Comparison of ENCODE assay signal across 8 cellular contexts in genomic region chr11:107598225-107599139, GRCh38. TPM values are rescaled to one million over a fixed set of nuclear protein-coding genes. Genes with fewer than 3 reads are reported as not detected.
A peak's percentile ranks its signal among the peaks of the same experiment; 100 is the strongest.
DNase-seq lines count a peak whose midpoint lies in the region; ATAC-seq and TF ChIP-seq lines count a peak whose summit lies in the region.

No MANE protein-coding gene starts in this region.

- in situ Hi-C loops in mammary epithelial cell (cut with MboI; ENCODE audit: low sequenced_read_pairs in 2 of 2): no loop called here

- H2AFZ ChIP-seq in mammary epithelial cell (ENCODE audit: low read depth, low read length): no peak overlapping the region

- CTCF ChIA-PET in mammary epithelial cell (lab: Charles Lee; ENCODE audit: low non-redundant PET): no interaction called here

- dilution Hi-C loops in mammary epithelial cell (cut with HindIII; ENCODE audit: low sequenced_read_pairs): no loop called here

- H4K20me1 ChIP-seq in mammary epithelial cell (ENCODE audit: insufficient read depth, low read length): no peaks in the 10 kb centered on the region

- H3K27me3 ChIP-seq in mammary epithelial cell (ENCODE audit: insufficient read depth, low read length): peaks cover 3% of the 10 kb centered on the region
- no peaks in the 10 kb centered on the region for H3K27me3 ChIP-seq in uterus

- TF ChIP-seq CTCF in mammary epithelial cell (conservative IDR thresholded peaks at IDR 0.05 in 1 of 2, IDR thresholded peaks at IDR 0.05 in 1 of 2; ENCODE audit: extremely low read depth in 1 of 2, insufficient read depth in 1 of 2, low read depth in 1 of 2, low read length in 2 of 2): peak; percentile 40 to 57
- no peak for TF ChIP-seq CTCF in uterus (IDR thresholded peaks at IDR 0.05)

- intact Hi-C loops in mammary epithelial cell (cut with micrococcal nuclease) (no loop called here), sciatic nerve (cut with DNase I) (no loop called here), uterus (cut with DNase I; ENCODE audit: low total_unique reads) (no loop called here)

- H3K27ac ChIP-seq in mammary epithelial cell (ENCODE audit: insufficient read depth, low read depth, low read length) (no peak overlapping the region), uterus (no peak overlapping the region)

- H3K79me2 ChIP-seq in mammary epithelial cell (ENCODE audit: insufficient read depth, low read length): no peaks in the 10 kb centered on the region

- H3K4me3 ChIP-seq in mammary epithelial cell (replicated peaks in 1 of 3; ENCODE audit: insufficient read depth in 1 of 3, low read depth in 2 of 3, low read length in 3 of 3): no peak overlapping the region
- no peak overlapping the region for H3K4me3 ChIP-seq in uterus

- no peaks in the 10 kb centered on the region for H3K36me3 ChIP-seq in mammary epithelial cell (ENCODE audit: insufficient read depth, low read length)
- no peaks in the 10 kb centered on the region for H3K36me3 ChIP-seq in uterus

- H3K4me1 ChIP-seq in mammary epithelial cell (ENCODE audit: insufficient read depth, low read length) (no peaks in the 10 kb centered on the region), uterus (no peaks in the 10 kb centered on the region)

- 81% methylated on average over 6 of the region's 6 CpGs for WGBS in mammary epithelial cell (ENCODE audit: low coverage, missing lambda C conversion rate)

- no peak overlapping the region for H3K4me2 ChIP-seq in mammary epithelial cell (ENCODE audit: insufficient read depth, low read depth, low read length)

- DNase-seq in Daoy (ENCODE audit: low read depth) (peak; percentile 60), HT1080 (ENCODE audit: low read depth) (peak; percentile 28), mammary epithelial cell (no peak), sciatic nerve (ENCODE audit: low spot score) (no peak), DMS114 treated with DMSO at 0.1 percent for 48 hours (lab: John Stamatoyannopoulos, UW; ENCODE audit: unreplicated experiment) (no peak), uterus (no peak)
- no peak for DNase-seq in stimulated activated CD4-positive, alpha-beta T cell treated with anti-CD3 and anti-CD28 coated beads, Interleukin-1b, Interleukin-23, amount 100 ng/mL, for 48 hours

- H3K9ac ChIP-seq in mammary epithelial cell (ENCODE audit: insufficient read depth, low read length): no peak overlapping the region

- no peak for TF ChIP-seq POLR2A in uterus (IDR thresholded peaks at IDR 0.05)

- no peaks in the 10 kb centered on the region for H3K9me3 ChIP-seq in mammary epithelial cell (replicated peaks; ENCODE audit: insufficient read depth, low read length)
- H3K9me3 ChIP-seq in uterus: no peaks in the 10 kb centered on the region

- ATAC-seq in GM19452 (IDR thresholded peaks at IDR 0.05; ENCODE audit: unreplicated experiment): peak; percentile 79
- peak; percentile 52 for ATAC-seq in sciatic nerve

- BruUV-seq in mammary epithelial cell (replicated peaks; lab: Mats Ljungman, UMichigan): no TSS peak

RNA-seq across cellular contexts. Expression of gene ELMOD1, which starts 7.5 kb away (rescaled TPM):
- 1.0 and 2.6 TPM in 2 replicates for total RNA-seq in Daoy (2014; rRNA removed; shearing (Covaris generic))
- 2.3 and 3.4 TPM in 2 replicates for total RNA-seq in HT1080 (2014; rRNA removed; shearing (Covaris generic))
- polyA plus RNA-seq in HT1080 (2015; cell fraction: cytosol; rRNA removed): 2.4 and 3.4 TPM in 2 replicates
- polyA plus RNA-seq in HT1080 (2015; cell fraction: nucleus; rRNA removed): 4.1 and 5.1 TPM in 2 replicates
- under 1 TPM; 0.17 to 0.21 TPM for total RNA-seq in mammary epithelial cell
- 0.03 TPM for polyA plus RNA-seq in mammary epithelial cell
- not detected for polyA minus RNA-seq in mammary epithelial cell
- 0.36 TPM for total RNA-seq in sciatic nerve
- total RNA-seq in uterus: 1 to 10 TPM in 1 of 4 donors, not detected in 3; 8.9 TPM

RNA-seq across cellular contexts. Expression of gene ALKBH8, which starts 32.9 kb away (rescaled TPM):
- total RNA-seq in Daoy (2014; rRNA removed; shearing (Covaris generic)): 13.6 and 17.7 TPM in 2 replicates
- total RNA-seq in HT1080 (2014; rRNA removed; shearing (Covaris generic)): 14.2 and 16.0 TPM in 2 replicates
- polyA plus RNA-seq in HT1080 (2015; cell fraction: cytosol; rRNA removed): 13.1 and 15.4 TPM in 2 replicates
- 14.8 and 15.3 TPM in 2 replicates for polyA plus RNA-seq in HT1080 (2015; cell fraction: nucleus; rRNA removed)
- total RNA-seq in mammary epithelial cell (1 to 10 TPM; 6.3 to 8.8 TPM), sciatic nerve (11.6 TPM), uterus (10 to 100 TPM in 1 of 4 donors, 1 to 10 TPM in 3; 5.1 to 26.1 (median 7.4) TPM)
- 3.9 TPM for polyA plus RNA-seq in mammary epithelial cell
- 5.8 TPM for polyA minus RNA-seq in mammary epithelial cell

Comparison
In these comparisons a context has a peak if more than half of its experiments do, and no peak if none do; other contexts are left out.
1. DNase-seq: peak in Daoy (single experiment) and HT1080 (single experiment); none in mammary epithelial cell (single experiment), sciatic nerve (single experiment), stimulated activated CD4-positive, alpha-beta T cell treated with anti-CD3 and anti-CD28 coated beads, Interleukin-1b, Interleukin-23, amount 100 ng/mL, for 48 hours (single experiment), DMS114 treated with DMSO at 0.1 percent for 48 hours (single experiment) and uterus (0 of 2).
2. CTCF ChIP-seq: peak in mammary epithelial cell (2 of 2); none in uterus (0 of 4).